8 cellular contexts compared by ENCODE assay signal in the genomic region with DNA sequence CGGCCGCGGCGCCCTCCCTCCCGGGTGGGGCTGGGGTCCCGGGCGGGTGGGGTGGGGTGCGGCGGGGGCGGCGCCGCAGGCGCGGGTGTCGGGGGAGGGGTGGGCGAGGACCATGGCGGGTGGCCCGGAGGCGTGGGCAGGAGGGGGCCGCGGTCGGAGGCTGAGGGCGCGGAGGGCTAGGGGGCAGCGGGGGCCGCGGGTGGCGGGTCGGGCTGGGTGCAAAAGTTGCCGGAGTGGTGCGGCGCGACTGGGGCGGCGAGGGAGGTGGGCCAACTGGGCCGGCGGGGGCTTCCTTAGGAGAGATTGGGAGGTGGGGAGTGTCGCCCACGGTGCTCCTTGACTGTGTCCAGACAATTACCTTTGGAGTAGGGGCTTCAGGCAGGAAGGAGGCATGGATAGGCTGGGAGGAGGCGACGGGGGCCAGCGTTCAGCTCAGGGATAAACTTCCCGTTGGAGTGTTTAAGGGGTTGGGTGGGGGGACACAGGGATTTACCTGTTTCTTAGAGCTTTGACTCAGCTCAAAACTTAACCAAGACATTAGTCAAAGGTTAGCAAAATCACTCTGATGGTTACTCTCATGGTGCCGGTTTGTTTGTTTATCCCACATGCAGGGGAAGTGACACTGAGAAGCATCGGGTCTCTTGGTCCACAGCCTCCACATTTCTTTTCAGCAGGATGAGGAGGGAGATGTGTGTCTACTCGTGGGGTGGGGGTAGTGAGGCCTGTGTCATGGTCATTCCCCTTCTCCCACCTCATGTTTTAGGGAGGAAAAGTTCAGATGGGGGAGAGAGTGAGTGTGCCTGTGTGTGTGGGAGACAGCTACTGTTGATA. TPM values are rescaled to one million over a fixed set of nuclear protein-coding genes. Genes with fewer than 3 reads are reported as not detected.
A peak's percentile ranks its signal among the peaks of the same experiment; 100 is the strongest.
DNase-seq lines count a peak whose midpoint lies in the region; ATAC-seq, FAIRE-seq and TF ChIP-seq lines count a peak whose summit lies in the region.

No MANE protein-coding gene starts in this region.

- H3K36me3 ChIP-seq in OCI-LY1 (ENCODE audit: insufficient read depth, low read length) (no peaks in the 10 kb centered on the region), neuron (ENCODE audit: insufficient read depth, low read length) (no peaks in the 10 kb centered on the region), upper lobe of left lung (no peaks in the 10 kb centered on the region)

- ATAC-seq in HG02885 (IDR thresholded peaks at IDR 0.05; ENCODE audit: poor library complexity, unreplicated experiment) (peak; percentile 24), upper lobe of left lung (ENCODE audit: low FRiP score in 2 of 2) (peak in 1 of 2 donors; percentile 14)
- ATAC-seq in activated T-helper 17 cell treated with anti-CD3 and anti-CD28 coated beads, Interleukin-2, amount 50 U/mL, for 72 hours (replicated peaks), result peak; percentile 40

- DNase-seq in NCI-H2227 (lab: John Stamatoyannopoulos, UW; ENCODE audit: unreplicated experiment) (peak; percentile 27), NCI-H2227 treated with DMSO at 0.1 percent for 48 hours (lab: John Stamatoyannopoulos, UW) (no peak), frontal cortex (ENCODE audit: low spot score in 2 of 2) (peak; percentile 32 to 36), upper lobe of left lung (peak in 1 of 2 donors; percentile 91)

- no peak for TF ChIP-seq CTCF in OCI-LY1 (IDR thresholded peaks at IDR 0.05; ENCODE audit: low read length)
- TF ChIP-seq CTCF in upper lobe of left lung (IDR thresholded peaks at IDR 0.05), result no peak

- FAIRE-seq in frontal cortex (lab: Jason Lieb, UNC), result no peak

- H3K4me3 Mint-ChIP-seq in activated T-helper 17 cell treated with anti-CD3 and anti-CD28 coated beads, Interleukin-2, amount 50 U/mL, for 72 hours, result peak overlapping the region; percentile 94

- no peak for TF ChIP-seq EP300 in upper lobe of left lung (IDR thresholded peaks at IDR 0.05)

- peaks cover 52% of the 10 kb centered on the region for H3K79me2 ChIP-seq in OCI-LY1 (ENCODE audit: insufficient read depth, low read length)

- no peaks in the 10 kb centered on the region for H3K27me3 Mint-ChIP-seq in activated T-helper 17 cell treated with anti-CD3 and anti-CD28 coated beads, Interleukin-2, amount 50 U/mL, for 72 hours

- H3K9me3 Mint-ChIP-seq in activated T-helper 17 cell treated with anti-CD3 and anti-CD28 coated beads, Interleukin-2, amount 50 U/mL, for 72 hours, result no peaks in the 10 kb centered on the region

- no peak overlapping the region for H2AFZ ChIP-seq in OCI-LY1 (ENCODE audit: low read length)
- no peak overlapping the region for H2AFZ ChIP-seq in neuron (ENCODE audit: low read depth, low read length)

- H3K27me3 ChIP-seq in OCI-LY1 (ENCODE audit: insufficient read depth, low read length) (no peaks in the 10 kb centered on the region), neuron (ENCODE audit: insufficient read depth, low read length) (no peaks in the 10 kb centered on the region), upper lobe of left lung (no peaks in the 10 kb centered on the region)

- H3K27ac ChIP-seq in OCI-LY1 (ENCODE audit: low read depth, low read length, poor library complexity, severe bottlenecking), result peak overlapping the region; percentile 50
- H3K27ac ChIP-seq in upper lobe of left lung, result peak overlapping the region; percentile 91 to 98 (median 93)

- no peaks in the 10 kb centered on the region for H4K20me1 ChIP-seq in OCI-LY1 (ENCODE audit: insufficient read depth, low read length)

- H3K4me3 ChIP-seq in OCI-LY1 (ENCODE audit: low read depth, low read length, poor library complexity, severe bottlenecking) (peak overlapping the region; percentile 81), neuron (ENCODE audit: low read length) (peak overlapping the region; percentile 80), upper lobe of left lung (peak overlapping the region; percentile 59 to 90 (median 78))

- H3F3A ChIP-seq in OCI-LY1 (ENCODE audit: insufficient read depth, low read length), result no peaks in the 10 kb centered on the region

- WGBS in upper lobe of left lung, 2 donors, result 0 to 2% methylated on average over 17 to 21 of the region's 46 CpGs

- H3K9me2 ChIP-seq in OCI-LY1 (ENCODE audit: low read depth, low read length), result no peaks in the 10 kb centered on the region

- H3K4me1 ChIP-seq in OCI-LY1 (ENCODE audit: insufficient read depth, low read length, severe bottlenecking), result peaks cover 53% of the 10 kb centered on the region
- H3K4me1 ChIP-seq in neuron (ENCODE audit: insufficient read depth, low read length), result peaks cover 26% of the 10 kb centered on the region
- peaks cover 0 to 28% (median 21%) of the 10 kb centered on the region in 4 donors for H3K4me1 ChIP-seq in upper lobe of left lung

- H3K4me2 ChIP-seq in OCI-LY1 (ENCODE audit: low read length), result peak overlapping the region; percentile 89

- H3K9me3 ChIP-seq in OCI-LY1 (ENCODE audit: low read length), result no peaks in the 10 kb centered on the region
- no peaks in the 10 kb centered on the region for H3K9me3 ChIP-seq in neuron (ENCODE audit: low read length)
- H3K9me3 ChIP-seq in upper lobe of left lung, result no peaks in the 10 kb centered on the region

- H3K9ac ChIP-seq in OCI-LY1 (ENCODE audit: low read length), result peak overlapping the region; percentile 76

- peak overlapping the region; percentile 99 for H3K27ac Mint-ChIP-seq in activated T-helper 17 cell treated with anti-CD3 and anti-CD28 coated beads, Interleukin-2, amount 50 U/mL, for 72 hours

- no peak for TF ChIP-seq POLR2A in upper lobe of left lung (IDR thresholded peaks at IDR 0.05)

- peaks cover 15% of the 10 kb centered on the region for H3K36me3 Mint-ChIP-seq in activated T-helper 17 cell treated with anti-CD3 and anti-CD28 coated beads, Interleukin-2, amount 50 U/mL, for 72 hours (ENCODE audit: low read depth)

- peaks cover 21% of the 10 kb centered on the region for H3K4me1 Mint-ChIP-seq in activated T-helper 17 cell treated with anti-CD3 and anti-CD28 coated beads, Interleukin-2, amount 50 U/mL, for 72 hours

RNA-seq across cellular contexts. Expression of a gene that starts 0.9 kb away (rescaled TPM):
- 10 to 100 TPM; 27.6 to 39.5 TPM for total RNA-seq in activated T-helper 17 cell treated with anti-CD3 and anti-CD28 coated beads, Interleukin-2, amount 50 U/mL, for 72 hours
- total RNA-seq in frontal cortex, result 230 TPM
- total RNA-seq in upper lobe of left lung, result 10 to 100 TPM; 23.5 to 61.5 (median 34.5) TPM
